Comparison of ENCODE assay signal across 8 cellular contexts in the genomic region with DNA sequence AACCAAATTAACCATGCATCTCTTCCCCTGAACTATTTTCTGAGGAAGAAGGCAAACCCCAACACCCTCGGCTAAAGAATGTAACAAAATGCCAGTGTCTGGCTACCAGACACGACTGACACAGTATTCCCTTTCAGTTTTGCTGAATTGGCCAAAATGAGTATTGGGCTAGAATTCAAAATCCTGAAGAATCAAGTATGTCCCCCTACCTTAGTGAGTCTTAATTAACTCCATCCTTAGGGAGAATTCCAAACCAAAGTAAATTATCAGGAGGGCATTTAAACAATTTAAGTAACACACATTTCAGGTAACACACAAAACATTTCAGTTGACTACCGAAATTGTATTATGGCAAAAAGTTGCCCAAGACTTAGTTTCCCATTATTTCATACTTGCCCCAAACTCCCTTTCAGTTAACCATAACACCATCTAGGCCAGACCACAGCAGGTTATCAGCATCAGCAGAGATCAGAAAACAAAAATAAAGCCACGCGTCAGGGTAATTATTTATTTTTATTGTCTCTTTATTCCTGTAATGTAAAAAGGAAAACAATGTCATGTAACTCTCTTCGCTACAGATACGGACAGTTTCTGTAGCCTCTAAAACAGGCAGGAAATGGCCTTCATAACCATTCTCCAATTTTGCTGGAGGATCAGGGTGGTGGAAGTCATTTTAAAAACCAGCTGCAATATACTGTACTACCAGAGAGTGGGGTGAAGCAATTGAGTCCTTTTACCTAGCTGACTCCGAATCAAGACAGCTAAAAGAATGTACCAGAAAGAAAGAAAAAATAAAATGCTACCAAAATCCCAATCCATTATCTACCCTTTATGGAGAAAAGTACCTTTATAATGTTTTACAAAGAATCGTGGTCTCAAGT. TPM values are rescaled to one million over a fixed set of nuclear protein-coding genes. Genes with fewer than 3 reads are reported as not detected.
A peak's percentile ranks its signal among the peaks of the same experiment; 100 is the strongest.
DNase-seq lines count a peak whose midpoint lies in the region; ATAC-seq and TF ChIP-seq lines count a peak whose summit lies in the region.

No MANE protein-coding gene starts in this region.

- intact Hi-C loops in activated B cell treated with CpG ODN at 0.5 μM for 24 hours (cut with micrococcal nuclease) = loop anchor here (5.0 to 10.0 kb wide), 4 partner anchors 89 to 1948 kb away; partner anchors contain the start of gene SMIM26

- peaks cover 37 to 67% (median 58%) of the 10 kb centered on the region in 3 donors for H3K4me1 ChIP-seq in skeletal muscle tissue (ENCODE audit: control insufficient read depth in 3 of 3, insufficient read depth in 3 of 3, low read length in 3 of 3)

- H3K27me3 Mint-ChIP-seq in activated B cell treated with CpG ODN at 0.5 μM for 24 hours = no peaks in the 10 kb centered on the region

- H3K9me3 ChIP-seq in skeletal muscle tissue (ENCODE audit: control insufficient read depth in 3 of 3, low read length in 3 of 3) = no peaks in the 10 kb centered on the region

- peak overlapping the region; percentile 90 for H3K27ac Mint-ChIP-seq in activated B cell treated with CpG ODN at 0.5 μM for 24 hours

- H3K4me3 ChIP-seq in skeletal muscle tissue (ENCODE audit: low read length in 3 of 3) = peak overlapping the region; percentile 82 to 98 (median 97)

- H3K4me1 Mint-ChIP-seq in activated B cell treated with CpG ODN at 0.5 μM for 24 hours = peaks cover 78% of the 10 kb centered on the region

- peaks cover 0 to 3% (median 0%) of the 10 kb centered on the region in 3 donors for H3K36me3 ChIP-seq in skeletal muscle tissue (ENCODE audit: control insufficient read depth in 3 of 3, insufficient read depth in 3 of 3, low read length in 3 of 3)

- no peak for ATAC-seq in activated B cell treated with CpG ODN at 0.5 μM for 24 hours (ENCODE audit: low read depth)
- ATAC-seq in HG02642 (IDR thresholded peaks at IDR 0.05; ENCODE audit: poor library complexity, unreplicated experiment) = no peak
- ATAC-seq in GM21576 (IDR thresholded peaks at IDR 0.05; ENCODE audit: unreplicated experiment) = no peak

- no peaks in the 10 kb centered on the region for H3K27me3 ChIP-seq in skeletal muscle tissue (ENCODE audit: control insufficient read depth in 3 of 3, insufficient read depth in 3 of 3, low read length in 3 of 3)

- no peaks in the 10 kb centered on the region for H3K9me3 Mint-ChIP-seq in activated B cell treated with CpG ODN at 0.5 μM for 24 hours

- TF ChIP-seq CTCF in activated B cell treated with CpG ODN at 0.5 μM for 24 hours (IDR thresholded peaks at IDR 0.05) = no peak

- peak overlapping the region; percentile 96 for H3K27ac ChIP-seq in skeletal muscle tissue (ENCODE audit: low read depth, low read length)

- peak overlapping the region; percentile 93 to 95 (median 95) for H3K9ac ChIP-seq in skeletal muscle tissue (ENCODE audit: low read depth in 1 of 3, low read length in 3 of 3)

- POLR2A ChIA-PET in activated B cell treated with CpG ODN at 0.5 μM for 24 hours (lab: Charles Lee) = interaction anchor here (0.6 to 5.3 kb wide), 17 partner anchors 10 to 500 kb away, joined by 3 to 96 read pairs (median 6); partner anchors contain the start of genes DZANK1, KAT14, PET117 and RRBP1

- DNase-seq in ELR (ENCODE audit: low read depth) (peak; percentile 60), KG1 (lab: John Stamatoyannopoulos, UW) (peak; percentile 27), activated B cell treated with CpG ODN at 0.5 μM for 24 hours (no peak), glomerular visceral epithelial cell (ENCODE audit: extremely low spot score) (peak; percentile 48), inferior parietal cortex (ENCODE audit: extremely low spot score) (no peak)

- CTCF ChIA-PET in activated B cell treated with CpG ODN at 0.5 μM for 24 hours (lab: Charles Lee) = interaction anchor here (0.7 to 2.5 kb wide), 8 partner anchors 8 to 827 kb away, joined by 3 to 11 read pairs (median 4); no protein-coding TSS in a partner anchor

- H3K4me3 Mint-ChIP-seq in activated B cell treated with CpG ODN at 0.5 μM for 24 hours = peak overlapping the region; percentile 97

- peaks cover 52% of the 10 kb centered on the region for H3K36me3 Mint-ChIP-seq in activated B cell treated with CpG ODN at 0.5 μM for 24 hours (ENCODE audit: low read depth)

RNA-seq across cellular contexts. Expression of gene SNX5, which starts 1.9 kb away (rescaled TPM):
- 125 and 139 TPM in 2 replicates for total RNA-seq in activated B cell treated with CpG ODN at 0.5 μM for 24 hours
- 95.0 TPM for total RNA-seq in skeletal muscle tissue

RNA-seq across cellular contexts. Expression of gene MGME1, which starts 2.1 kb away (rescaled TPM):
- total RNA-seq in activated B cell treated with CpG ODN at 0.5 μM for 24 hours (19.0 TPM in 2 replicates), skeletal muscle tissue (6.8 TPM)

Comparison
In these comparisons a context has a peak if more than half of its experiments do, and no peak if none do; other contexts are left out.
1. DNase-seq: peak in ELR (single experiment), KG1 (single experiment) and glomerular visceral epithelial cell (single experiment); none in activated B cell treated with CpG ODN at 0.5 μM for 24 hours (single experiment) and inferior parietal cortex (single experiment).